Comparison of ENCODE assay signal across 27 cellular contexts in genomic region chr6:20458051-20458894, GRCh38. TPM values are rescaled to one million over a fixed set of nuclear protein-coding genes. Genes with fewer than 3 reads are reported as not detected.
DNase-seq lines count a peak whose midpoint lies in the region; ATAC-seq, FAIRE-seq and TF ChIP-seq lines count a peak whose summit lies in the region.
"Had no signal": no experiment of that assay in that cellular context is flagged by ENCODE, and none has a peak within 500 bp of the region (broad histone marks: within the 10 kb centered on the region; RNA-seq: fewer than 3 reads in every experiment).

No MANE protein-coding gene starts in this region.

- no peaks in the 10 kb centered on the region for H3K23me2 ChIP-seq in H9 (ENCODE audit: insufficient read length, low read depth, low read length, poor library complexity, severe bottlenecking)

- TF ChIP-seq POLR2A in stomach (IDR thresholded peaks at IDR 0.05) = no peak

- H3K27ac ChIP-seq in H9 (ENCODE audit: insufficient read length, low read depth, low read length) (no peak overlapping the region), thoracic aorta (peak overlapping the region; percentile 5 to 51), stomach (no peak overlapping the region)
- H3K27ac ChIP-seq: BLaER1 treated with 17β-estradiol and CSF1 and Interleukin-3, amounts not matched to agents 10 nM and 100 nM; ovary; skin epidermis; upper lobe of left lung had no signal

- no peak overlapping the region for H2BK20ac ChIP-seq in H9 (ENCODE audit: low read depth, low read length, poor library complexity, severe bottlenecking)

- intact Hi-C loops in dendritic cell treated with granulocyte-macrophage colony-stimulating factor and Interleukin-4, amounts not matched to agents 40 ng/mL and 50 ng/mL, for 4 days (cut with micrococcal nuclease) = no loop called here
- intact Hi-C loops in stomach (cut with DNase I; ENCODE audit: low total_unique reads) = no loop called here

- no peaks in the 10 kb centered on the region for H4K20me1 ChIP-seq in H9 (ENCODE audit: control insufficient read depth, insufficient read depth, insufficient read length)

- H2BK120ac ChIP-seq in H9 (ENCODE audit: low read depth, low read length, poor library complexity, severe bottlenecking) = no peak overlapping the region

- DNase-seq in H9 = no peak
- DNase-seq in UCSD-AML1 (lab: John Stamatoyannopoulos, UW; ENCODE audit: unreplicated experiment) = peak; percentile 29
- DNase-seq in thoracic aorta (ENCODE audit: low spot score) = no peak
- no peak for DNase-seq in stimulated activated CD4-positive, alpha-beta T cell treated with anti-CD3 and anti-CD28 coated beads, Interleukin-4, amount 100 ng/mL, for 4 hours
- DNase-seq in stomach = no peak
- no peak for DNase-seq in GM19239 (ENCODE audit: insufficient read length, low spot score)
- DNase-seq: activated CD4-positive, CD25-positive, alpha-beta regulatory T cell; activated naive CD4-positive, alpha-beta T cell treated with anti-CD3 and anti-CD28 coated beads, Interleukin-2, amount 50 U/mL, for 16 hours; aorta; DND-41; glutamatergic neuron; GOT3; islet precursor cell; mucosa of descending colon; NCI-H1092 treated with DMSO at 0.1 percent for 48 hours; NCI-H187 treated with DMSO at 0.1 percent for 48 hours; NCI-H2171 treated with DMSO at 0.1 percent for 48 hours; ovary; retina; Right ventricle myocardium superior; stimulated activated CD8-positive, alpha-beta memory T cell treated with anti-CD3 and anti-CD28 coated beads, Interleukin-4, amount 100 ng/mL, for 48 hours; upper lobe of left lung had no signal

- no peak overlapping the region for H3K4me3 Mint-ChIP-seq in H9
- H3K4me3 Mint-ChIP-seq in dendritic cell treated with granulocyte-macrophage colony-stimulating factor and Interleukin-4, amounts not matched to agents 40 ng/mL and 50 ng/mL, for 4 days = no peak overlapping the region
- H3K4me3 Mint-ChIP-seq: activated T-helper 1 cell treated with anti-CD3 and anti-CD28 coated beads, Interleukin-12 subunit alpha, Interleukin-12 subunit beta, Interleukin-2, Interleukin-4 antibody, amounts not matched to agents 30 ng/mL and 10 ng/mL and 1 ng/mL, durations not matched to agents 14 hours and 24 hours and 36 hours; nephron had no signal

- H3K4me2 ChIP-seq in H9 (ENCODE audit: insufficient read depth, insufficient read length, low read length) = no peak overlapping the region

- ATAC-seq in thoracic aorta (ENCODE audit: insufficient number of reproducible peaks, low FRiP score, low read depth) = no peak
- ATAC-seq: mucosa of descending colon had no signal

- 0 out of 2 replicates have a peak, but pooled peaks cover 3% of the 10 kb centered on the region for H3K4me1 ChIP-seq in H9 (ENCODE audit: insufficient read depth, low read length)
- peaks cover 22 to 42% of the 10 kb centered on the region in 2 donors for H3K4me1 ChIP-seq in thoracic aorta (ENCODE audit: control insufficient read depth in 1 of 2, low read depth in 2 of 2)
- peaks cover 0 to 10% (median 2%) of the 10 kb centered on the region in 4 donors for H3K4me1 ChIP-seq in stomach
- H3K4me1 ChIP-seq: upper lobe of left lung had no signal

- no peak overlapping the region for H3K9ac ChIP-seq in H9 (ENCODE audit: extremely low read depth, insufficient read length, low read length)
- H3K9ac ChIP-seq: BLaER1 treated with 17β-estradiol and CSF1 and Interleukin-3, amounts not matched to agents 10 nM and 100 nM had no signal

- no peaks in the 10 kb centered on the region; a peak in 1 of 5 replicates for H3K9me3 Mint-ChIP-seq in H9
- H3K9me3 Mint-ChIP-seq in dendritic cell treated with granulocyte-macrophage colony-stimulating factor and Interleukin-4, amounts not matched to agents 40 ng/mL and 50 ng/mL, for 4 days = no peaks in the 10 kb centered on the region

- no peak overlapping the region for H2BK12ac ChIP-seq in H9 (ENCODE audit: insufficient read length, low read depth, low read length)

- H3K36me3 Mint-ChIP-seq in H9 (ENCODE audit: insufficient read depth in 1 of 3, low read depth in 3 of 3) = peaks cover 18 to 40% (median 35%) of the 10 kb centered on the region in 3 experiments
- peaks cover 43% of the 10 kb centered on the region for H3K36me3 Mint-ChIP-seq in dendritic cell treated with granulocyte-macrophage colony-stimulating factor and Interleukin-4, amounts not matched to agents 40 ng/mL and 50 ng/mL, for 4 days (ENCODE audit: low read depth)

- no peaks in the 10 kb centered on the region for H3K9me3 ChIP-seq in H9 (ENCODE audit: control insufficient read depth, low read depth, low read length)
- H3K9me3 ChIP-seq in thoracic aorta = no peaks in the 10 kb centered on the region
- H3K9me3 ChIP-seq in stomach = no peaks in the 10 kb centered on the region
- H3K9me3 ChIP-seq: mucosa of descending colon, ovary, upper lobe of left lung had no signal

- H3K27me3 ChIP-seq in H9 (ENCODE audit: insufficient read depth, low read length) = no peaks in the 10 kb centered on the region
- H3K27me3 ChIP-seq in thoracic aorta (replicated peaks; ENCODE audit: insufficient read depth) = no peaks in the 10 kb centered on the region
- no peaks in the 10 kb centered on the region for H3K27me3 ChIP-seq in stomach
- H3K27me3 ChIP-seq: BLaER1 treated with 17β-estradiol and CSF1 and Interleukin-3, amounts not matched to agents 10 nM and 100 nM; ovary; upper lobe of left lung had no signal

- no peak overlapping the region for H3T11ph ChIP-seq in H9 (ENCODE audit: low read length)

- peak overlapping the region; percentile 20 for H3K4me3 ChIP-seq in thoracic aorta
- no peak overlapping the region for H3K4me3 ChIP-seq in stomach
- H3K4me3 ChIP-seq: BLaER1 treated with 17β-estradiol and CSF1 and Interleukin-3, amounts not matched to agents 10 nM and 100 nM; mucosa of descending colon; ovary; skin epidermis; upper lobe of left lung had no signal

- no CpG with 5 or more reads among the region's 8 CpGs for WGBS in H9 (ENCODE audit: extremely low coverage, insufficient read length, low lambda C conversion rate)
- WGBS in stomach, 5 donors = 39 to 62% (median 51%) methylated on average over 8 of the region's 8 CpGs

- H4K5ac ChIP-seq in H9 (ENCODE audit: insufficient read length, low read depth, low read length) = no peak overlapping the region

- no peak overlapping the region for H3K14ac ChIP-seq in H9 (ENCODE audit: insufficient read depth, low read length)

- no peak for TF ChIP-seq EP300 in stomach (IDR thresholded peaks at IDR 0.05)

- H3K79me2 ChIP-seq in H9 (ENCODE audit: insufficient read depth, low read length) = peaks cover 17% of the 10 kb centered on the region; the same call in 1 of the 2 replicates

- no peak overlapping the region for H4K8ac ChIP-seq in H9 (replicated peaks; ENCODE audit: insufficient read length, low read depth, low read length)

- no peaks in the 10 kb centered on the region for H3K27me3 Mint-ChIP-seq in H9 (ENCODE audit: low read depth)
- H3K27me3 Mint-ChIP-seq in dendritic cell treated with granulocyte-macrophage colony-stimulating factor and Interleukin-4, amounts not matched to agents 40 ng/mL and 50 ng/mL, for 4 days = no peaks in the 10 kb centered on the region

- peaks cover 16 to 20% of the 10 kb centered on the region in 2 experiments for H3K4me1 Mint-ChIP-seq in H9
- H3K4me1 Mint-ChIP-seq in dendritic cell treated with granulocyte-macrophage colony-stimulating factor and Interleukin-4, amounts not matched to agents 40 ng/mL and 50 ng/mL, for 4 days (ENCODE audit: low read depth) = peaks cover 60% of the 10 kb centered on the region

- no peak overlapping the region for H2BK5ac ChIP-seq in H9 (ENCODE audit: insufficient read length, low read length)

- FAIRE-seq in GM19239 (lab: Jason Lieb, UNC) = no peak

- H3K27ac Mint-ChIP-seq in H9 = peak overlapping the region in 2 of 3 experiments; percentile 3 to 68; a peak in 3 of 7 replicates
- peak overlapping the region; percentile 6 for H3K27ac Mint-ChIP-seq in dendritic cell treated with granulocyte-macrophage colony-stimulating factor and Interleukin-4, amounts not matched to agents 40 ng/mL and 50 ng/mL, for 4 days
- H3K27ac Mint-ChIP-seq: nephron had no signal

- no peak overlapping the region for H2AFZ ChIP-seq in H9 (ENCODE audit: low read length)

- TF ChIP-seq CTCF in H9 (conservative IDR thresholded peaks at IDR 0.05) = no peak
- no peak for TF ChIP-seq CTCF in thoracic aorta (IDR thresholded peaks at IDR 0.05)
- no peak for TF ChIP-seq CTCF in stomach (IDR thresholded peaks at IDR 0.05)

- no peak overlapping the region for H3K23ac ChIP-seq in H9 (ENCODE audit: insufficient read length, low read depth, low read length)

- H2BK15ac ChIP-seq in H9 (ENCODE audit: low read depth, low read length) = no peak overlapping the region

- H3K4ac ChIP-seq in H9 (ENCODE audit: low read depth, low read length) = no peak overlapping the region

- no peak overlapping the region for H3K18ac ChIP-seq in H9 (ENCODE audit: insufficient read length, low read depth, low read length)

- no peak overlapping the region for H4K91ac ChIP-seq in H9 (ENCODE audit: insufficient read length, low read depth, low read length)

- peaks cover 3% of the 10 kb centered on the region for H3K79me1 ChIP-seq in H9 (ENCODE audit: insufficient read depth, low read depth, low read length, poor library complexity, severe bottlenecking)

- H3K56ac ChIP-seq in H9 (ENCODE audit: insufficient read length, low read depth, low read length) = no peak overlapping the region

- no peak overlapping the region for H2AK5ac ChIP-seq in H9 (ENCODE audit: insufficient read length, low read length)

- H3K36me3 ChIP-seq in thoracic aorta (no peaks in the 10 kb centered on the region), stomach (no peaks in the 10 kb centered on the region)
- H3K36me3 ChIP-seq: ovary, upper lobe of left lung had no signal

RNA-seq across cellular contexts. Expression of gene E2F3, which starts 56.6 kb away (rescaled TPM):
- total RNA-seq in H9 (2021) = 34.7 and 35.7 TPM in 2 replicates
- 10 to 100 TPM in 1 of 2 donors, 1 to 10 TPM in 1; 6.5 to 12.4 TPM for total RNA-seq in thoracic aorta
- total RNA-seq in stomach = 10 to 100 TPM in 2 of 5 donors, 1 to 10 TPM in 2, under 1 TPM in 1; 0.58 to 11.6 (median 6.4) TPM
- 1 to 10 TPM; 1.4 to 3.1 (median 2.6) TPM for polyA plus RNA-seq in stomach

Comparison
In these comparisons a context has a peak if more than half of its experiments do, and no peak if none do; other contexts are left out.
1. H3K27ac ChIP-seq: peak in thoracic aorta (2 of 2); none in H9 (single experiment) and stomach (0 of 5).